ENCODE assay signal across 1 cellular context in the genomic region with DNA sequence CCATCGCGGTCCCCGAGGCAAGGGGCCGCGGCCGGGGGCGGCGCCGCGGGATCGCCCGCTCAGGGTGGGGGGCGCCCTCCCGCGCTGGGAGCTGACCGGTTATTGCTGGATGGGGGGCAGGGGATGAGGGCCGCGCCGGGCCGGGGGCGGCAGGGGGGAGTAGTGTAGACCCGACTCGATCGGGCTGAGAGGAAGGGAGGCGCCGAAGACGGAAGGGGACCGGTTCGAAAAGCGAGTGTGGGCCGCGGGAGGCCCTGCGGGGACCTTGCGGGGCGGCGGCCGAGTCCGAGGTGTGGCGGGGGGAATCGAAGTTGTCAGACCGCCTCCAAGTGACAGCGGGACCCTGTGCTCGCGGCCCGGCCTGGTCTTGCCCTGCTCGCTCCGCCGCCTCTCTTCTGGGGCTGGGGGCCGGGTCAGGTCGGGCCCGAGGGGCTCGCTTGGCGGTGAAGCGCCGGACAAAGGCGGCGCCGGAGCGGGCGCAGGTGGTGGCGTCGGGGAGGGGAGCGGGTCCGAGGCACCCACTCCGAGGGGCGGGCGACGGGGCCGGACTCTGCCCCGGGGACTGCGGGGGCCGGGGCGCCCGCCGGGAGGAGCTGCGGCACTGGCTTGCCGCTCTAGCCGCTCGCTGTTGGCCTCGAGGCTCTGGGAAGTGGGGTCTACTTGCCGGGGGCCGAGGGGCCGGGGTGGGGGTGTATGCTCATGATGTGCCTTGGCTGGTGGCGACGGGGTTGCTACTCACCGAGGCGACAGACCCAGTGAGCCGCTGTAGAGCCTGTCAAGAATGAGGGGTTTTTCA.
TF ChIP-seq lines count a peak whose summit lies in the region.

No MANE protein-coding gene starts in this region.

TF ChIP-seq in A549, 52 proteins besides CTCF, POLR2A, EP300 and RAD21 (continued from another document):
- TF ChIP-seq, protein P1, sequence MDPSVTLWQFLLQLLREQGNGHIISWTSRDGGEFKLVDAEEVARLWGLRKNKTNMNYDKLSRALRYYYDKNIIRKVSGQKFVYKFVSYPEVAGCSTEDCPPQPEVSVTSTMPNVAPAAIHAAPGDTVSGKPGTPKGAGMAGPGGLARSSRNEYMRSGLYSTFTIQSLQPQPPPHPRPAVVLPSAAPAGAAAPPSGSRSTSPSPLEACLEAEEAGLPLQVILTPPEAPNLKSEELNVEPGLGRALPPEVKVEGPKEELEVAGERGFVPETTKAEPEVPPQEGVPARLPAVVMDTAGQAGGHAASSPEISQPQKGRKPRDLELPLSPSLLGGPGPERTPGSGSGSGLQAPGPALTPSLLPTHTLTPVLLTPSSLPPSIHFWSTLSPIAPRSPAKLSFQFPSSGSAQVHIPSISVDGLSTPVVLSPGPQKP (IDR thresholded peaks at IDR 0.05; ENCODE audit: low read depth, low read length) = no peak
- TF ChIP-seq BHLHE40 (IDR thresholded peaks at IDR 0.05; ENCODE audit: low read depth, low read length) = no peak
